ENCODE assay signal across 22 cellular contexts in the genomic region with DNA sequence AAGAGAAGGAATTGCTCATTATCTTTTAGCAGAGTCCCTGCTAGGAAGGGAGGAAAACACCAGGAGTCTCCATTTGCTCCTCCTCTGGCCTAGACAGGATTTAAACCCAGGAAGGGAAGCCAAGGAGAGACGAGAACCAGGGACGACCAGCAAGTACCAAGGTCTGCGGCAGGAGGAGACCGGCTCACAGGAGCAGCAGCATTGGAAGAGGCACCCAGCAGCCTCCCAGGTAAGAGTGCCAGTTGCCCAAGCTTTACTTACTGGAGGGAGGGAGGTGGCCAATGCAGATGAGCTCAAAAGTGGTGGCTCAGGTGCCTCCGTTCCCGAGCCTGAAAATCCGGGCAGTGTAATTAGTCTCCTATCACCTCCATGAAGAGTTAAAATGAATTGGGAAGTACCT. TPM values are rescaled to one million over a fixed set of nuclear protein-coding genes. Genes with fewer than 3 reads are reported as not detected.
DNase-seq lines count a peak whose midpoint lies in the region; ATAC-seq, FAIRE-seq and TF ChIP-seq lines count a peak whose summit lies in the region.
"Had no signal": no experiment of that assay in that cellular context is flagged by ENCODE, and none has a peak within 500 bp of the region (broad histone marks: within the 10 kb centered on the region; RNA-seq: fewer than 3 reads in every experiment).

TNN (plus strand) TSS at position 127 of the 400 bp plus-strand sequence. CDS start 9,586 bp downstream, outside the sequence.

- H3K18ac ChIP-seq in H9 (ENCODE audit: insufficient read length, low read depth, low read length) (no peak within 1 kb of the TSS), H1 (ENCODE audit: extremely low read depth, low read length) (no peak within 1 kb of the TSS)

- H3K27ac ChIP-seq in H9 (ENCODE audit: insufficient read length, low read depth, low read length), result no peak within 1 kb of the TSS
- no peak within 1 kb of the TSS for H3K27ac ChIP-seq in H1 (ENCODE audit: low read depth, low read length)
- no peak within 1 kb of the TSS for H3K27ac ChIP-seq in neural progenitor cell
- no peak within 1 kb of the TSS for H3K27ac ChIP-seq in lower lobe of right lung
- H3K27ac ChIP-seq: BLaER1 treated with 17β-estradiol and CSF1 and Interleukin-3, amounts not matched to agents 10 nM and 100 nM had no signal

- H3K23me2 ChIP-seq in H9 (ENCODE audit: insufficient read length, low read depth, low read length, poor library complexity, severe bottlenecking) (no peaks in the 10 kb centered on the region), H1 (ENCODE audit: low read depth, low read length) (no peaks in the 10 kb centered on the region)

- ATAC-seq in lower lobe of right lung (no peak), HG03460 (IDR thresholded peaks at IDR 0.05; ENCODE audit: unreplicated experiment) (no peak), HG02840 (IDR thresholded peaks at IDR 0.05; ENCODE audit: low FRiP score, unreplicated experiment) (no peak)
- ATAC-seq: GM12878 had no signal

- H2BK20ac ChIP-seq in H9 (ENCODE audit: low read depth, low read length, poor library complexity, severe bottlenecking), result no peak within 1 kb of the TSS
- no peak within 1 kb of the TSS for H2BK20ac ChIP-seq in H1 (ENCODE audit: low read length)

- H2BK12ac ChIP-seq in H9 (ENCODE audit: insufficient read length, low read depth, low read length), result no peak within 1 kb of the TSS
- H2BK12ac ChIP-seq in H1 (ENCODE audit: low read depth, low read length), result 0 out of 2 replicates have a peak within 1 kb of the TSS, but pooled peaks have one; percentile 32

- H3K14ac ChIP-seq in H9 (ENCODE audit: insufficient read depth, low read length) (no peak within 1 kb of the TSS), H1 (ENCODE audit: insufficient read length) (no peak within 1 kb of the TSS)

- H4K5ac ChIP-seq in H9 (ENCODE audit: insufficient read length, low read depth, low read length), result no peak within 1 kb of the TSS
- H4K5ac ChIP-seq in H1 (ENCODE audit: insufficient read length, low read depth, low read length), result no peak within 1 kb of the TSS

- H3K27me3 ChIP-seq in H9 (ENCODE audit: insufficient read depth, low read length) (no peaks in the 10 kb centered on the region), H1 (replicated peaks in 1 of 4; ENCODE audit: control insufficient read depth in 3 of 4, extremely low read depth in 1 of 4, insufficient read depth in 3 of 4, low read length in 3 of 4) (no peaks in the 10 kb centered on the region), iPS-15b (ENCODE audit: control insufficient read depth, insufficient read depth, low read length) (no peaks in the 10 kb centered on the region), neural progenitor cell (no peaks in the 10 kb centered on the region), lower lobe of right lung (ENCODE audit: low read depth) (no peaks in the 10 kb centered on the region)
- H3K27me3 ChIP-seq: BLaER1 treated with 17β-estradiol and CSF1 and Interleukin-3, amounts not matched to agents 10 nM and 100 nM had no signal

- H3K9me3 Mint-ChIP-seq in H9 (no peaks in the 10 kb centered on the region), neural progenitor cell (no peaks in the 10 kb centered on the region)
- H3K9me3 Mint-ChIP-seq: CD4-positive, alpha-beta T cell; HFFc6 had no signal

- H3K56ac ChIP-seq in H9 (ENCODE audit: insufficient read length, low read depth, low read length) (no peak within 1 kb of the TSS), H1 (replicated peaks; ENCODE audit: insufficient read length, low read depth, low read length) (no peak within 1 kb of the TSS)

- TF ChIP-seq CTCF in H9 (conservative IDR thresholded peaks at IDR 0.05) (no peak), H1 (IDR thresholded peaks at IDR 0.05; ENCODE audit: control extremely low read depth in 1 of 3, insufficient read depth in 1 of 3, low read depth in 1 of 3, low read length in 3 of 3) (no peak), neural progenitor cell (IDR thresholded peaks at IDR 0.05) (no peak), lower lobe of right lung (IDR thresholded peaks at IDR 0.05) (no peak)

- H3K9ac ChIP-seq in H9 (ENCODE audit: extremely low read depth, insufficient read length, low read length), result no peak within 1 kb of the TSS
- H3K9ac ChIP-seq in H1 (replicated peaks in 1 of 4; ENCODE audit: extremely low read depth in 1 of 4, low read depth in 3 of 4, low read length in 3 of 4), result no peak within 1 kb of the TSS
- peak within 1 kb of the TSS; percentile 39 for H3K9ac ChIP-seq in iPS-15b (ENCODE audit: low read depth, low read length)
- no peak within 1 kb of the TSS for H3K9ac ChIP-seq in neural progenitor cell
- H3K9ac ChIP-seq: BLaER1 treated with 17β-estradiol and CSF1 and Interleukin-3, amounts not matched to agents 10 nM and 100 nM had no signal

- H3K79me1 ChIP-seq in H9 (ENCODE audit: insufficient read depth, low read depth, low read length, poor library complexity, severe bottlenecking) (no peaks in the 10 kb centered on the region), H1 (ENCODE audit: low read depth, low read length) (no peaks in the 10 kb centered on the region)

- H2BK120ac ChIP-seq in H9 (ENCODE audit: low read depth, low read length, poor library complexity, severe bottlenecking), result no peak within 1 kb of the TSS
- no peak within 1 kb of the TSS for H2BK120ac ChIP-seq in H1 (replicated peaks; ENCODE audit: low read depth, low read length)

- H3K79me2 ChIP-seq in H9 (ENCODE audit: insufficient read depth, low read length) (no peaks in the 10 kb centered on the region), H1 (ENCODE audit: control insufficient read depth in 1 of 2, insufficient read depth in 2 of 2, low read length in 2 of 2) (no peaks in the 10 kb centered on the region), neural progenitor cell (ENCODE audit: low read depth) (no peaks in the 10 kb centered on the region)

- POLR2A ChIA-PET in H1 (lab: Charles Lee; ENCODE audit: partially characterized antibody), result interaction anchor here (1.0 to 1.3 kb wide), 2 partner anchors 10 to 38 kb away, joined by 3 to 5 read pairs; no protein-coding TSS in a partner anchor

- H3K27ac Mint-ChIP-seq in H9 (no peak within 1 kb of the TSS; a peak in 1 of 7 replicates), neural progenitor cell (peak within 1 kb of the TSS; percentile 85)
- H3K27ac Mint-ChIP-seq: CD4-positive, alpha-beta T cell; HFFc6 had no signal

- TF ChIP-seq EP300 in H1 (IDR thresholded peaks at IDR 0.05; ENCODE audit: borderline replicate concordance in 1 of 2, low read depth in 2 of 2, low read length in 2 of 2), result no peak

- H3K9me3 ChIP-seq in H9 (ENCODE audit: control insufficient read depth, low read depth, low read length) (no peaks in the 10 kb centered on the region), H1 (ENCODE audit: insufficient read depth in 2 of 2, low read depth in 1 of 2, low read length in 1 of 2) (no peaks in the 10 kb centered on the region), iPS-15b (ENCODE audit: control insufficient read depth, insufficient read depth, low read length) (no peaks in the 10 kb centered on the region), neural progenitor cell (ENCODE audit: low read depth) (no peaks in the 10 kb centered on the region), lower lobe of right lung (no peaks in the 10 kb centered on the region)
- H3K9me3 ChIP-seq: BLaER1 treated with 17β-estradiol and CSF1 and Interleukin-3, amounts not matched to agents 10 nM and 100 nM had no signal

- H4K8ac ChIP-seq in H9 (replicated peaks; ENCODE audit: insufficient read length, low read depth, low read length) (no peak within 1 kb of the TSS), H1 (ENCODE audit: extremely low read depth, insufficient read depth, low read length) (no peak within 1 kb of the TSS; the same call in 1 of the 2 replicates)

- H3K4me3 ChIP-seq in H1 (ENCODE audit: extremely low read depth in 1 of 4, insufficient read depth in 2 of 4, low read depth in 3 of 4, low read length in 4 of 4) (no peak within 1 kb of the TSS), iPS-15b (ENCODE audit: low read depth, low read length) (no peak within 1 kb of the TSS), neural progenitor cell (no peak within 1 kb of the TSS), lower lobe of right lung (no peak within 1 kb of the TSS)
- H3K4me3 ChIP-seq: BLaER1 treated with 17β-estradiol and CSF1 and Interleukin-3, amounts not matched to agents 10 nM and 100 nM; GM12878 had no signal

- no peak within 1 kb of the TSS for H2BK5ac ChIP-seq in H9 (ENCODE audit: insufficient read length, low read length)
- H2BK5ac ChIP-seq in H1 (ENCODE audit: low read depth, low read length), result no peak within 1 kb of the TSS

- H3K27me3 Mint-ChIP-seq in H9 (ENCODE audit: low read depth), result peaks cover 3% of the 10 kb centered on the region; the same call in 1 of the 2 replicates
- peaks cover 8% of the 10 kb centered on the region for H3K27me3 Mint-ChIP-seq in neural progenitor cell (ENCODE audit: insufficient read depth, low read depth)

- H3K4me1 Mint-ChIP-seq in H9 (peaks cover 20 to 21% of the 10 kb centered on the region in 2 experiments), neural progenitor cell (peaks cover 23% of the 10 kb centered on the region)

- TF ChIP-seq POLR2A in H1 (IDR thresholded peaks at IDR 0.05; ENCODE audit: control extremely low read depth in 1 of 2, low read depth in 2 of 2, low read length in 2 of 2), result no peak

- DNase-seq in H9 (peak; percentile 44), H1 (ENCODE audit: low read depth in 1 of 2, low spot score in 2 of 2) (no peak), neural progenitor cell (ENCODE audit: low spot score) (no peak), NOMO-1 treated with DMSO at 0.1 percent for 48 hours (lab: John Stamatoyannopoulos, UW; ENCODE audit: unreplicated experiment) (no peak), lower lobe of right lung (no peak)
- DNase-seq: ACHN; Calu3; CD4-positive, alpha-beta T cell; DMS 273 treated with DMSO at 0.1 percent for 48 hours; DMS79; GOT3; HCEC 1CT; HFFc6; IMR-90 had no signal

- H2AK5ac ChIP-seq in H9 (ENCODE audit: insufficient read length, low read length), result no peak within 1 kb of the TSS
- no peak within 1 kb of the TSS for H2AK5ac ChIP-seq in H1 (ENCODE audit: low read depth, low read length)

- H3K4ac ChIP-seq in H9 (ENCODE audit: low read depth, low read length), result no peak within 1 kb of the TSS
- no peak within 1 kb of the TSS for H3K4ac ChIP-seq in H1 (replicated peaks; ENCODE audit: insufficient read length, low read depth, low read length)

- H3K23ac ChIP-seq in H9 (ENCODE audit: insufficient read length, low read depth, low read length) (no peak within 1 kb of the TSS), H1 (ENCODE audit: insufficient read length) (no peak within 1 kb of the TSS)

- peaks cover 8% of the 10 kb centered on the region; the same call in 1 of the 2 replicates for H3K4me1 ChIP-seq in H9 (ENCODE audit: insufficient read depth, low read length)
- H3K4me1 ChIP-seq in H1 (replicated peaks in 1 of 4; ENCODE audit: control insufficient read depth in 3 of 4, insufficient read depth in 4 of 4, low read length in 3 of 4), result peaks cover 0 to 11% (median 7%) of the 10 kb centered on the region in 4 experiments; a peak in 5 of 7 replicates
- peaks cover 4% of the 10 kb centered on the region for H3K4me1 ChIP-seq in iPS-15b (ENCODE audit: control insufficient read depth, insufficient read depth, low read length)
- no peaks in the 10 kb centered on the region for H3K4me1 ChIP-seq in neural progenitor cell
- no peaks in the 10 kb centered on the region for H3K4me1 ChIP-seq in lower lobe of right lung

- no peaks in the 10 kb centered on the region for H3F3A ChIP-seq in neural progenitor cell (ENCODE audit: low read depth)

- no CpG with 5 or more reads among the region's 7 CpGs for WGBS in H9 (ENCODE audit: extremely low coverage, insufficient read length, low lambda C conversion rate)
- whole genome bisulfite sequencing in H1 (ENCODE audit: extremely low coverage in 1 of 2, insufficient coverage in 1 of 2, insufficient read length in 1 of 2, insufficient replicate concordance in 2 of 2, low coverage in 1 of 2, low lambda C conversion rate in 2 of 2, missing lambda C conversion rate in 1 of 2), 2 experiments, result 76% methylated on average over 7 of the region's 7 CpGs; no CpG with 5 or more reads in 1 of the 2 experiments

- H4K20me1 ChIP-seq in H9 (ENCODE audit: control insufficient read depth, insufficient read depth, insufficient read length) (no peaks in the 10 kb centered on the region), H1 (replicated peaks in 1 of 2; ENCODE audit: control insufficient read depth in 1 of 2, insufficient read depth in 2 of 2, low read length in 2 of 2) (no peaks in the 10 kb centered on the region), neural progenitor cell (ENCODE audit: low read depth) (no peaks in the 10 kb centered on the region)
- H4K20me1 ChIP-seq: BLaER1 treated with 17β-estradiol and CSF1 and Interleukin-3, amounts not matched to agents 10 nM and 100 nM had no signal

- no peak within 1 kb of the TSS for H3T11ph ChIP-seq in H9 (ENCODE audit: low read length)

- H3K4me2 ChIP-seq in H9 (ENCODE audit: insufficient read depth, insufficient read length, low read length) (no peak within 1 kb of the TSS), H1 (ENCODE audit: insufficient read depth in 1 of 2, low read depth in 2 of 2, low read length in 2 of 2) (no peak within 1 kb of the TSS), neural progenitor cell (no peak within 1 kb of the TSS)

- H2BK15ac ChIP-seq in H9 (ENCODE audit: low read depth, low read length), result no peak within 1 kb of the TSS
- no peak within 1 kb of the TSS for H2BK15ac ChIP-seq in H1 (ENCODE audit: low read length)

- H2AFZ ChIP-seq in H9 (ENCODE audit: low read length) (no peak within 1 kb of the TSS), H1 (ENCODE audit: low read length) (peak within 1 kb of the TSS; percentile 70), neural progenitor cell (replicated peaks) (no peak within 1 kb of the TSS)

- H3K36me3 ChIP-seq in H1 (ENCODE audit: control insufficient read depth in 2 of 4, insufficient read depth in 4 of 4, low read length in 3 of 4) (no peaks in the 10 kb centered on the region), iPS-15b (ENCODE audit: control insufficient read depth, insufficient read depth, low read length) (no peaks in the 10 kb centered on the region), neural progenitor cell (no peaks in the 10 kb centered on the region), lower lobe of right lung (no peaks in the 10 kb centered on the region)
- H3K36me3 ChIP-seq: BLaER1 treated with 17β-estradiol and CSF1 and Interleukin-3, amounts not matched to agents 10 nM and 100 nM had no signal

- intact Hi-C loops in lower lobe of right lung (cut with DNase I), result no loop called here

- CTCF ChIA-PET in H1 (lab: Charles Lee; ENCODE audit: partially characterized antibody), result interaction anchor here (1.0 to 3.2 kb wide), 11 partner anchors 11 to 756 kb away, joined by 3 to 11 read pairs (median 4); no protein-coding TSS in a partner anchor

- no peak for FAIRE-seq in H1 (lab: Jason Lieb, UNC)
- FAIRE-seq: GM12878 had no signal

- no peak for TF ChIP-seq RAD21 in H1 (IDR thresholded peaks at IDR 0.05 in 1 of 2, conservative IDR thresholded peaks at IDR 0.05 in 1 of 2; ENCODE audit: low read depth in 2 of 2, low read length in 2 of 2)

- H3K4me3 Mint-ChIP-seq in H9 (no peak within 1 kb of the TSS), neural progenitor cell (no peak within 1 kb of the TSS)
- H3K4me3 Mint-ChIP-seq: CD4-positive, alpha-beta T cell; HFFc6 had no signal

- H4K91ac ChIP-seq in H9 (ENCODE audit: insufficient read length, low read depth, low read length) (no peak within 1 kb of the TSS), H1 (replicated peaks; ENCODE audit: insufficient read length, low read length) (no peak within 1 kb of the TSS)

- H3K36me3 Mint-ChIP-seq in H9 (ENCODE audit: insufficient read depth in 1 of 3, low read depth in 3 of 3), result no peaks in the 10 kb centered on the region
- no peaks in the 10 kb centered on the region for H3K36me3 Mint-ChIP-seq in neural progenitor cell

RNA-seq across cellular contexts. Expression of gene TNN, which starts in this region (rescaled TPM):
- 0.11 and 0.22 TPM in 2 replicates for total RNA-seq in H9 (2021)
- total RNA-seq in H1 (2021; fragmentation: NEBNext Ultra II Directional; extraction: Animal tissue kit (Norgen Biotek cat#: 25700)), result 0.30 and 0.31 TPM in 2 replicates
- polyA plus RNA-seq in H1 (2011; rRNA removed), result 0.20 and 0.21 TPM in 2 replicates
- 0.28 TPM for polyA plus RNA-seq in H1 (2011; cell fraction: cytosol; rRNA removed)
- polyA plus RNA-seq in H1 (2011; cell fraction: nucleus; rRNA removed), result 0.46 TPM
- 0.36 to 0.48 TPM (median 0.42 TPM) in 4 replicates for polyA plus RNA-seq in H1 (2012, experiment 1 of 2)
- polyA plus RNA-seq in H1 (2012, experiment 2 of 2), result 0.18 TPM
- 0.24 TPM for polyA plus RNA-seq in H1 (2013, experiment 1 of 2)
- 0.18 TPM for polyA plus RNA-seq in H1 (2013, experiment 2 of 2)
- polyA minus RNA-seq in H1 (2011; rRNA and poly(A)+ RNA removed), result 0.41 and 0.61 TPM in 2 replicates
- polyA minus RNA-seq in H1 (2011; cell fraction: cytosol; rRNA and poly(A)+ RNA removed), result not detected
- 0.40 TPM for polyA minus RNA-seq in H1 (2011; cell fraction: nucleus; rRNA and poly(A)+ RNA removed)
- total RNA-seq in neural progenitor cell (ENCODE audit: low replicate concordance), result not detected in 2 replicates
- 0.18 TPM for total RNA-seq in lower lobe of right lung
- total RNA-seq: A172; CD4-positive, alpha-beta T cell; G401; HFFc6; HT-29; IMR-90 had no signal
- polyA plus RNA-seq: IMR-90 had no signal

Comparison
In these comparisons a context has a peak if more than half of its experiments do, and no peak if none do; other contexts are left out.
1. Peak in DNase-seq in H9; RNA of the gene not detected or under 1 TPM.